In the genomic region with DNA sequence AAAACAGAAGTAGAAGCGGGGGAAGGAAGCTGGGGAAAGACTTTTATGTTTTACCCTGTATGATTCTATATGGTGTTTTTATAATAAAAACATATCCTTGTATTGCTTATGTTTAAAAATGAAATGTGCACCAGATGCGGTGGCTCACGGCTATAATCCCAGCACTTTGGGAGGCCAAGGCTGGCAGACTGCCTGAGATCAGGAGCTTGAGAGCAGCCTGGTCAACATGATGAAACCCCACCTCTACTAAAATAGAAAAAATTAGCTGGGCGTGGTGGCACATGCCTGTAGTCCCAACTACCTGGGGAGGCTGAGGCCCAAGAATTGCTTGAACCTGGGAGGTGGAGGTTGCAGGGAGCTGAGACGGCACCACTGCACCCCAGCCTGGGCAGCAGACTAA, we compare ENCODE assay signal across 26 cellular contexts.
"Had no signal": no experiment of that assay in that cellular context is flagged by ENCODE, and none has a peak within 500 bp of the region (broad histone marks: within the 10 kb centered on the region; RNA-seq: fewer than 3 reads in every experiment).

No MANE protein-coding gene starts in this region.

- H3K27me3 Mint-ChIP-seq: dendritic cell treated with granulocyte-macrophage colony-stimulating factor and Interleukin-4, amounts not matched to agents 40 ng/mL and 50 ng/mL, for 4 days; naive B cell; natural killer cell treated with Interleukin-12 subunit alpha and Interleukin-12 subunit beta and Interleukin-15 and Interleukin-18, amount 100 ng/mL, for 72 hours had no signal

- H3K9me3 Mint-ChIP-seq: endodermal cell; natural killer cell treated with Interleukin-12 subunit alpha and Interleukin-12 subunit beta and Interleukin-15 and Interleukin-18, amount 100 ng/mL, for 72 hours; neural crest cell had no signal

- H3K4me3 ChIP-seq: colonic mucosa, heart right ventricle, lung, mucosa of descending colon, pancreas, stomach, thyroid gland, vagina had no signal

- H3K4me3 Mint-ChIP-seq: dendritic cell treated with granulocyte-macrophage colony-stimulating factor and Interleukin-4, amounts not matched to agents 40 ng/mL and 50 ng/mL, for 4 days; endodermal cell; mesothelial cell of epicardium; naive B cell; natural killer cell treated with Interleukin-12 subunit alpha and Interleukin-12 subunit beta and Interleukin-15 and Interleukin-18, amount 100 ng/mL, for 72 hours; neural crest cell; stimulated activated effector memory CD8-positive, alpha-beta T cell treated with anti-CD3 and anti-CD28 coated beads, Interleukin-12 subunit alpha, Interleukin-12 subunit beta, amount 100 ng/mL, for 72 hours had no signal

- DNase-seq: colonic mucosa; effector CD8-positive, alpha-beta T cell; endodermal cell; foreskin keratinocyte; glutamatergic neuron; heart right ventricle; hippocampal formation; left colon; mesenchymal stem cell; mucosa of descending colon; naive B cell; pancreas; retina; stimulated activated CD4-positive, alpha-beta T cell treated with anti-CD3 and anti-CD28 coated beads, Interleukin-2, amount 100 ng/mL, for 24 hours; stimulated activated CD4-positive, alpha-beta T cell treated with anti-CD3 and anti-CD28 coated beads, Interleukin-4, amount 100 ng/mL, for 24 hours; stimulated activated naive CD4-positive, alpha-beta T cell treated with Interleukin-2 at 50 U/mL for 16 hours; stomach; thyroid gland; trophoblast cell had no signal

- H3K36me3 Mint-ChIP-seq: mesothelial cell of epicardium; natural killer cell treated with Interleukin-12 subunit alpha and Interleukin-12 subunit beta and Interleukin-15 and Interleukin-18, amount 100 ng/mL, for 72 hours; stimulated activated effector memory CD8-positive, alpha-beta T cell treated with anti-CD3 and anti-CD28 coated beads, Interleukin-12 subunit alpha, Interleukin-12 subunit beta, amount 100 ng/mL, for 72 hours had no signal

- H3K27ac Mint-ChIP-seq: dendritic cell treated with granulocyte-macrophage colony-stimulating factor and Interleukin-4, amounts not matched to agents 40 ng/mL and 50 ng/mL, for 4 days; endodermal cell; mesothelial cell of epicardium; natural killer cell treated with Interleukin-12 subunit alpha and Interleukin-12 subunit beta and Interleukin-15 and Interleukin-18, amount 100 ng/mL, for 72 hours; stimulated activated effector memory CD8-positive, alpha-beta T cell treated with anti-CD3 and anti-CD28 coated beads, Interleukin-12 subunit alpha, Interleukin-12 subunit beta, amount 100 ng/mL, for 72 hours had no signal
